1 cellular context compared by ENCODE assay signal in the genomic region with DNA sequence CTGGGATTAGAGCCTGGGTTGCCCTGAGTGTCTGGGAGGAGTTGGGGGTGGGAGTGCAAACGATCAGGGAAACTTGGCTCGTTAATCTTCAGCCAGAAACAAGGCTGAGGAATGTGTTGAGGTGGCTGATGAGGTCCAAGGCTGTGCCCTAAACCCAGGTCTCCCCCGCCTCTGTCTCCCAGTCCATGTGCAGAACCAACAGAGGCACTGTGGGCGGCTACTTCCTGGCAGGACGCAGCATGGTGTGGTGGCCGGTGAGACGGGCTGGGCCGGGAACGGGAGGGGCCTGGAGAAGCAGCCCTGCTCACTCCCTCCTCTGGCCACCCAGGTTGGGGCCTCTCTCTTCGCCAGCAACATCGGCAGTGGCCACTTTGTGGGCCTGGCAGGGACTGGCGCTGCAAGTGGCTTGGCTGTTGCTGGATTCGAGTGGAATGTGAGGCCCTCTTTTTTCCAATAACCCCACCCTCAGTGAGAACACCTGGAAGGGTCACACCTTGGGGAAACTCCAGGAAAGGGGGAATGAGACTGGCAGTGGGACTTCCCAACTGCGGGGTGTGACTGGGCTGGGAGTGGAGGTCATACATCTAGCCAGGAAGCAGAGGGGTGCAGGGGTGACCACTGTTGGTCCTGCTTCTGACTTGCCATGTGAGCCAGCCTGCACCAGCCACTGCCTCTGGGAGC.
TF ChIP-seq lines count a peak whose summit lies in the region.

No MANE protein-coding gene starts in this region.

TF ChIP-seq in HepG2, 621 proteins besides CTCF, POLR2A, EP300 and RAD21 (continued from another document and continues in another):
- TF ChIP-seq, protein P1, sequence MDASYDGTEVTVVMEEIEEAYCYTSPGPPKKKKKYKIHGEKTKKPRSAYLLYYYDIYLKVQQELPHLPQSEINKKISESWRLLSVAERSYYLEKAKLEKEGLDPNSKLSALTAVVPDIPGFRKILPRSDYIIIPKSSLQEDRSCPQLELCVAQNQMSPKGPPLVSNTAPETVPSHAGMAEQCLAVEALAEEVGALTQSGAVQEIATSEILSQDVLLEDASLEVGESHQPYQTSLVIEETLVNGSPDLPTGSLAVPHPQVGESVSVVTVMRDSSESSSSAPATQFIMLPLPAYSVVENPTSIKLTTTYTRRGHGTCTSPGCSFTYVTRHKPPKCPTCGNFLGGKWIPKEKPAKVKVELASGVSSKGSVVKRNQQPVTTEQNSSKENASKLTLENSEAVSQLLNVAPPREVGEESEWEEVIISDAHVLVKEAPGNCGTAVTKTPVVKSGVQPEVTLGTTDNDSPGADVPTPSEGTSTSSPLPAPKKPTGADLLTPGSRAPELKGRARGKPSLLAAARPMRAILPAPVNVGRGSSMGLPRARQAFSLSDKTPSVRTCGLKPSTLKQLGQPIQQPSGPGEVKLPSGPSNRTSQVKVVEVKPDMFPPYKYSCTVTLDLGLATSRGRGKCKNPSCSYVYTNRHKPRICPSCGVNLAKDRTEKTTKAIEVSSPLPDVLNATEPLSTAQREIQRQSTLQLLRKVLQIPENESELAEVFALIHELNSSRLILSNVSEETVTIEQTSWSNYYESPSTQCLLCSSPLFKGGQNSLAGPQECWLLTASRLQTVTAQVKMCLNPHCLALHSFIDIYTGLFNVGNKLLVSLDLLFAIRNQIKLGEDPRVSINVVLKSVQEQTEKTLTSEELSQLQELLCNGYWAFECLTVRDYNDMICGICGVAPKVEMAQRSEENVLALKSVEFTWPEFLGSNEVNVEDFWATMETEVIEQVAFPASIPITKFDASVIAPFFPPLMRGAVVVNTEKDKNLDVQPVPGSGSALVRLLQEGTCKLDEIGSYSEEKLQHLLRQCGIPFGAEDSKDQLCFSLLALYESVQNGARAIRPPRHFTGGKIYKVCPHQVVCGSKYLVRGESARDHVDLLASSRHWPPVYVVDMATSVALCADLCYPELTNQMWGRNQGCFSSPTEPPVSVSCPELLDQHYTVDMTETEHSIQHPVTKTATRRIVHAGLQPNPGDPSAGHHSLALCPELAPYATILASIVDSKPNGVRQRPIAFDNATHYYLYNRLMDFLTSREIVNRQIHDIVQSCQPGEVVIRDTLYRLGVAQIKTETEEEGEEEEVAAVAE (CRISPR knock-in tag; IDR thresholded peaks at IDR 0.05; ENCODE audit: borderline replicate concordance) = no peak
- TF ChIP-seq ZNF746 (CRISPR knock-in tag; IDR thresholded peaks at IDR 0.05) (peak; percentile 49; the same call in 1 of the 2 replicates), ZNF292 (CRISPR knock-in tag; IDR thresholded peaks at IDR 0.05; ENCODE audit: borderline replicate concordance, low read depth) (peak; percentile 93; the same call in 1 of the 2 replicates), FOXA3 (CRISPR knock-in tag; IDR thresholded peaks at IDR 0.05) (peak; percentile 52), SOX13 (IDR thresholded peaks at IDR 0.05) (no peak), SOX13 (CRISPR knock-in tag; conservative IDR thresholded peaks at IDR 0.05 in 1 of 2, IDR thresholded peaks at IDR 0.05 in 1 of 2) (peak in 1 of 2 experiments; percentile 38; a peak in 1 of 4 replicates), ATF1 (CRISPR knock-in tag; IDR thresholded peaks at IDR 0.05) (no peak), TOE1 (CRISPR knock-in tag; IDR thresholded peaks at IDR 0.05) (no peak), KDM5A (IDR thresholded peaks at IDR 0.05; ENCODE audit: borderline replicate concordance, low read length) (no peak), LCORL (IDR thresholded peaks at IDR 0.05) (no peak), LCORL (CRISPR knock-in tag; IDR thresholded peaks at IDR 0.05) (no peak), BCL6 (CRISPR knock-in tag; IDR thresholded peaks at IDR 0.05) (peak; percentile 59), TCF12 (IDR thresholded peaks at IDR 0.05) (no peak), TCF12 (CRISPR knock-in tag; IDR thresholded peaks at IDR 0.05) (no peak), ZMYM4 (CRISPR knock-in tag; IDR thresholded peaks at IDR 0.05) (no peak), SNAI1 (CRISPR knock-in tag; IDR thresholded peaks at IDR 0.05; ENCODE audit: borderline replicate concordance) (no peak), ZSCAN5A (CRISPR knock-in tag; IDR thresholded peaks at IDR 0.05; ENCODE audit: borderline replicate concordance) (no peak; the same call in 1 of the 2 replicates), SALL2 (CRISPR knock-in tag; IDR thresholded peaks at IDR 0.05) (0 out of 2 replicates have a peak, but pooled peaks have one; percentile 28), PREB (CRISPR knock-in tag; IDR thresholded peaks at IDR 0.05) (no peak), ZNF816 (CRISPR knock-in tag; IDR thresholded peaks at IDR 0.05; ENCODE audit: borderline replicate concordance) (no peak), ZNF20 (CRISPR knock-in tag; IDR thresholded peaks at IDR 0.05) (no peak), ZNF333 (CRISPR knock-in tag; IDR thresholded peaks at IDR 0.05; ENCODE audit: borderline replicate concordance) (no peak), HCFC1 (IDR thresholded peaks at IDR 0.05; ENCODE audit: low read depth, low read length) (no peak), ZNF800 (CRISPR knock-in tag; IDR thresholded peaks at IDR 0.05) (peak; percentile 68; the same call in 1 of the 2 replicates), ZNF274 (CRISPR knock-in tag; IDR thresholded peaks at IDR 0.05) (peak; percentile 73), GMEB2 (CRISPR knock-in tag; IDR thresholded peaks at IDR 0.05; ENCODE audit: low read depth) (no peak), TBX3 (IDR thresholded peaks at IDR 0.05; ENCODE audit: borderline replicate concordance) (no peak), GABPB1 (CRISPR knock-in tag; IDR thresholded peaks at IDR 0.05) (peak; percentile 80), SP5 (CRISPR knock-in tag; IDR thresholded peaks at IDR 0.05; ENCODE audit: borderline replicate concordance, low read depth) (peak; percentile 83), CEBPG (CRISPR knock-in tag; IDR thresholded peaks at IDR 0.05) (no peak; the same call in 1 of the 2 replicates), ZFY (CRISPR knock-in tag; IDR thresholded peaks at IDR 0.05) (peak; percentile 71), EEA1 (CRISPR knock-in tag; IDR thresholded peaks at IDR 0.05; ENCODE audit: borderline replicate concordance) (no peak; the same call in 1 of the 2 replicates), HNF4A (CRISPR knock-in tag; IDR thresholded peaks at IDR 0.05) (peak; percentile 67), PHF21A (CRISPR knock-in tag; IDR thresholded peaks at IDR 0.05) (peak; percentile 32; the same call in 1 of the 2 replicates), TAF15 (IDR thresholded peaks at IDR 0.05; ENCODE audit: low read depth, low read length, poor library complexity, severe bottlenecking) (no peak), MATR3 (CRISPR knock-in tag; IDR thresholded peaks at IDR 0.05) (no peak), NFYB (CRISPR knock-in tag; IDR thresholded peaks at IDR 0.05) (no peak), RBM39 (IDR thresholded peaks at IDR 0.05; ENCODE audit: low read depth, low read length, poor library complexity, severe bottlenecking) (no peak)
- TF ChIP-seq, protein P2, sequence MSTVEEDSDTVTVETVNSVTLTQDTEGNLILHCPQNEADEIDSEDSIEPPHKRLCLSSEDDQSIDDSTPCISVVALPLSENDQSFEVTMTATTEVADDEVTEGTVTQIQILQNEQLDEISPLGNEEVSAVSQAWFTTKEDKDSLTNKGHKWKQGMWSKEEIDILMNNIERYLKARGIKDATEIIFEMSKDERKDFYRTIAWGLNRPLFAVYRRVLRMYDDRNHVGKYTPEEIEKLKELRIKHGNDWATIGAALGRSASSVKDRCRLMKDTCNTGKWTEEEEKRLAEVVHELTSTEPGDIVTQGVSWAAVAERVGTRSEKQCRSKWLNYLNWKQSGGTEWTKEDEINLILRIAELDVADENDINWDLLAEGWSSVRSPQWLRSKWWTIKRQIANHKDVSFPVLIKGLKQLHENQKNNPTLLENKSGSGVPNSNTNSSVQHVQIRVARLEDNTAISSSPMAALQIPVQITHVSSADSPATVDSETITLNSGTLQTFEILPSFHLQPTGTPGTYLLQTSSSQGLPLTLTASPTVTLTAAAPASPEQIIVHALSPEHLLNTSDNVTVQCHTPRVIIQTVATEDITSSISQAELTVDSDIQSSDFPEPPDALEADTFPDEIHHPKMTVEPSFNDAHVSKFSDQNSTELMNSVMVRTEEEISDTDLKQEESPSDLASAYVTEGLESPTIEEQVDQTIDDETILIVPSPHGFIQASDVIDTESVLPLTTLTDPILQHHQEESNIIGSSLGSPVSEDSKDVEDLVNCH (CRISPR knock-in tag; IDR thresholded peaks at IDR 0.05) = no peak
- TF ChIP-seq, protein P3, sequence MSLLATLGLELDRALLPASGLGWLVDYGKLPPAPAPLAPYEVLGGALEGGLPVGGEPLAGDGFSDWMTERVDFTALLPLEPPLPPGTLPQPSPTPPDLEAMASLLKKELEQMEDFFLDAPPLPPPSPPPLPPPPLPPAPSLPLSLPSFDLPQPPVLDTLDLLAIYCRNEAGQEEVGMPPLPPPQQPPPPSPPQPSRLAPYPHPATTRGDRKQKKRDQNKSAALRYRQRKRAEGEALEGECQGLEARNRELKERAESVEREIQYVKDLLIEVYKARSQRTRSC (CRISPR knock-in tag; IDR thresholded peaks at IDR 0.05; ENCODE audit: low read depth) = no peak
- TF ChIP-seq, protein P4, sequence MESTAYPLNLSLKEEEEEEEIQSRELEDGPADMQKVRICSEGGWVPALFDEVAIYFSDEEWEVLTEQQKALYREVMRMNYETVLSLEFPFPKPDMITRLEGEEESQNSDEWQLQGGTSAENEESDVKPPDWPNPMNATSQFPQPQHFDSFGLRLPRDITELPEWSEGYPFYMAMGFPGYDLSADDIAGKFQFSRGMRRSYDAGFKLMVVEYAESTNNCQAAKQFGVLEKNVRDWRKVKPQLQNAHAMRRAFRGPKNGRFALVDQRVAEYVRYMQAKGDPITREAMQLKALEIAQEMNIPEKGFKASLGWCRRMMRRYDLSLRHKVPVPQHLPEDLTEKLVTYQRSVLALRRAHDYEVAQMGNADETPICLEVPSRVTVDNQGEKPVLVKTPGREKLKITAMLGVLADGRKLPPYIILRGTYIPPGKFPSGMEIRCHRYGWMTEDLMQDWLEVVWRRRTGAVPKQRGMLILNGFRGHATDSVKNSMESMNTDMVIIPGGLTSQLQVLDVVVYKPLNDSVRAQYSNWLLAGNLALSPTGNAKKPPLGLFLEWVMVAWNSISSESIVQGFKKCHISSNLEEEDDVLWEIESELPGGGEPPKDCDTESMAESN (CRISPR knock-in tag; conservative IDR thresholded peaks at IDR 0.05) = no peak; the same call in 1 of the 2 replicates
- TF ChIP-seq, protein P5, sequence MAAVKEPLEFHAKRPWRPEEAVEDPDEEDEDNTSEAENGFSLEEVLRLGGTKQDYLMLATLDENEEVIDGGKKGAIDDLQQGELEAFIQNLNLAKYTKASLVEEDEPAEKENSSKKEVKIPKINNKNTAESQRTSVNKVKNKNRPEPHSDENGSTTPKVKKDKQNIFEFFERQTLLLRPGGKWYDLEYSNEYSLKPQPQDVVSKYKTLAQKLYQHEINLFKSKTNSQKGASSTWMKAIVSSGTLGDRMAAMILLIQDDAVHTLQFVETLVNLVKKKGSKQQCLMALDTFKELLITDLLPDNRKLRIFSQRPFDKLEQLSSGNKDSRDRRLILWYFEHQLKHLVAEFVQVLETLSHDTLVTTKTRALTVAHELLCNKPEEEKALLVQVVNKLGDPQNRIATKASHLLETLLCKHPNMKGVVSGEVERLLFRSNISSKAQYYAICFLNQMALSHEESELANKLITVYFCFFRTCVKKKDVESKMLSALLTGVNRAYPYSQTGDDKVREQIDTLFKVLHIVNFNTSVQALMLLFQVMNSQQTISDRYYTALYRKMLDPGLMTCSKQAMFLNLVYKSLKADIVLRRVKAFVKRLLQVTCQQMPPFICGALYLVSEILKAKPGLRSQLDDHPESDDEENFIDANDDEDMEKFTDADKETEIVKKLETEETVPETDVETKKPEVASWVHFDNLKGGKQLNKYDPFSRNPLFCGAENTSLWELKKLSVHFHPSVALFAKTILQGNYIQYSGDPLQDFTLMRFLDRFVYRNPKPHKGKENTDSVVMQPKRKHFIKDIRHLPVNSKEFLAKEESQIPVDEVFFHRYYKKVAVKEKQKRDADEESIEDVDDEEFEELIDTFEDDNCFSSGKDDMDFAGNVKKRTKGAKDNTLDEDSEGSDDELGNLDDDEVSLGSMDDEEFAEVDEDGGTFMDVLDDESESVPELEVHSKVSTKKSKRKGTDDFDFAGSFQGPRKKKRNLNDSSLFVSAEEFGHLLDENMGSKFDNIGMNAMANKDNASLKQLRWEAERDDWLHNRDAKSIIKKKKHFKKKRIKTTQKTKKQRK (IDR thresholded peaks at IDR 0.05; ENCODE audit: low read length) = no peak
